15 cellular contexts compared by ENCODE assay signal in genomic region chr10:34131152-34131551, GRCh38.
A peak's percentile ranks its signal among the peaks of the same experiment; 100 is the strongest.
DNase-seq lines count a peak whose midpoint lies in the region; ATAC-seq, FAIRE-seq and TF ChIP-seq lines count a peak whose summit lies in the region.
"Had no signal": no experiment of that assay in that cellular context is flagged by ENCODE, and none has a peak within 500 bp of the region (broad histone marks: within the 10 kb centered on the region; RNA-seq: fewer than 3 reads in every experiment).

No MANE protein-coding gene starts in this region.

- TF ChIP-seq EP300 in HepG2 (IDR thresholded peaks at IDR 0.05; ENCODE audit: low read depth in 2 of 2, low read length in 2 of 2) (no peak), HepG2 (CRISPR knock-in tag; IDR thresholded peaks at IDR 0.05; ENCODE audit: borderline replicate concordance) (no peak), esophagus muscularis mucosa (IDR thresholded peaks at IDR 0.05) (no peak)

- ATAC-seq in HepG2 (no peak), right lobe of liver (peak; percentile 65 to 83 (median 76))

- no peaks in the 10 kb centered on the region for H3K9me3 ChIP-seq in liver (ENCODE audit: control insufficient read depth in 4 of 4, low read length in 3 of 4)
- H3K9me3 ChIP-seq in HepG2 (ENCODE audit: low read length) = no peaks in the 10 kb centered on the region
- H3K9me3 ChIP-seq in esophagus muscularis mucosa = no peaks in the 10 kb centered on the region
- H3K9me3 ChIP-seq in right lobe of liver = no peaks in the 10 kb centered on the region
- H3K9me3 ChIP-seq: BLaER1, HAP-1 had no signal

- no peak for FAIRE-seq in HepG2 (lab: Jason Lieb, UNC)
- FAIRE-seq: GM12892, GM18507 had no signal

- H3K79me2 ChIP-seq in HepG2 (ENCODE audit: insufficient read depth, low read length) = no peaks in the 10 kb centered on the region

- intact Hi-C loops in HepG2 (cut with micrococcal nuclease; ENCODE audit: unreplicated experiment) (no loop called here), esophagus muscularis mucosa (cut with DNase I) (no loop called here), right lobe of liver (cut with DNase I) (no loop called here)

- H3K27ac ChIP-seq in liver (ENCODE audit: low read depth in 1 of 2, low read length in 2 of 2) = no peak overlapping the region
- no peak overlapping the region for H3K27ac ChIP-seq in HepG2 (ENCODE audit: extremely low read length, insufficient read depth, low read length)
- no peak overlapping the region for H3K27ac ChIP-seq in esophagus muscularis mucosa (replicated peaks in 1 of 4)
- H3K27ac ChIP-seq in right lobe of liver = no peak overlapping the region
- H3K27ac ChIP-seq: BLaER1, GM23248 had no signal

- no TSS peak for BruUV-seq in HepG2 (replicated peaks; lab: Mats Ljungman, UMichigan)

- DNase-seq in HepG2 (ENCODE audit: low spot score) = no peak
- DNase-seq in esophagus muscularis mucosa (ENCODE audit: extremely low spot score) = peak; percentile 24
- DNase-seq in right lobe of liver = no peak
- DNase-seq in GM03348 (ENCODE audit: low spot score) = no peak
- DNase-seq in SIG-M5 treated with dmso at 0.1 percent for 504 hours (lab: John Stamatoyannopoulos, UW; ENCODE audit: unreplicated experiment) = no peak
- DNase-seq in activated CD4-positive, alpha-beta T cell treated with anti-CD3 and anti-CD28 coated beads for 1 hour = no peak
- DNase-seq: 8988T; CD4-positive, alpha-beta memory T cell; DMS79 treated with DMSO at 0.1 percent for 48 hours; GM23248 had no signal

- WGBS in liver = 73% methylated on average over 6 of the region's 6 CpGs
- 93% methylated on average over 6 of the region's 6 CpGs for WGBS in HepG2 (ENCODE audit: low lambda C conversion rate)
- 93% methylated on average over 6 of the region's 6 CpGs for WGBS in esophagus muscularis mucosa
- WGBS in right lobe of liver (ENCODE audit: insufficient coverage, low coverage, low lambda C conversion rate, missing lambda C conversion rate) = 72% methylated on average over 6 of the region's 6 CpGs

- H3K36me3 ChIP-seq in liver (ENCODE audit: control insufficient read depth in 4 of 4, insufficient read depth in 3 of 4, low read depth in 1 of 4, low read length in 3 of 4) (peaks cover 0 to 3% (median 0%) of the 10 kb centered on the region in 4 donors), HepG2 (replicated peaks in 1 of 2; ENCODE audit: control insufficient read depth in 1 of 2, insufficient read depth in 2 of 2, low read length in 2 of 2) (peaks cover 4 to 6% of the 10 kb centered on the region in 2 experiments; a peak in 3 of 5 replicates), esophagus muscularis mucosa (peaks cover 4 to 14% (median 9%) of the 10 kb centered on the region in 4 donors), right lobe of liver (no peaks in the 10 kb centered on the region)
- H3K36me3 ChIP-seq: HAP-1 had no signal

- H3K4me1 ChIP-seq in liver (ENCODE audit: control insufficient read depth in 4 of 4, insufficient read depth in 4 of 4, low read length in 3 of 4) (peaks cover 0 to 8% (median 4%) of the 10 kb centered on the region in 4 donors), HepG2 (ENCODE audit: insufficient read depth, low read length) (no peaks in the 10 kb centered on the region), esophagus muscularis mucosa (peaks cover 0 to 13% (median 7%) of the 10 kb centered on the region in 4 donors), right lobe of liver (peaks cover 0 to 9% (median 0%) of the 10 kb centered on the region in 4 donors)
- H3K4me1 ChIP-seq: HAP-1 had no signal

- peak; percentile 32 to 35 for TF ChIP-seq RAD21 in liver (IDR thresholded peaks at IDR 0.05)
- TF ChIP-seq RAD21 in HepG2 (CRISPR knock-in tag; IDR thresholded peaks at IDR 0.05) = no peak

- POLR2A ChIA-PET in HepG2 (lab: Yijun Ruan, JAX) = interaction anchor here (0.9 kb wide), 1 partner anchor 10 kb away, joined by 3 read pairs; no protein-coding TSS in a partner anchor

- H2AFZ ChIP-seq in HepG2 (ENCODE audit: low read length) = no peak overlapping the region
- H2AFZ ChIP-seq: GM23248 had no signal

- no peak overlapping the region for H3K4me3 ChIP-seq in liver (ENCODE audit: low read depth in 1 of 3, low read length in 3 of 3)
- H3K4me3 ChIP-seq in HepG2 (replicated peaks in 1 of 3; ENCODE audit: insufficient read depth in 1 of 3, low read depth in 2 of 3, low read length in 3 of 3) = no peak overlapping the region
- H3K4me3 ChIP-seq in esophagus muscularis mucosa = no peak overlapping the region
- H3K4me3 ChIP-seq in right lobe of liver = no peak overlapping the region
- H3K4me3 ChIP-seq: BLaER1, GM23248, HAP-1 had no signal

- no peak overlapping the region for H3K9ac ChIP-seq in liver (ENCODE audit: low read depth in 1 of 2, low read length in 2 of 2)
- H3K9ac ChIP-seq in HepG2 (ENCODE audit: insufficient read depth, low read depth, low read length) = no peak overlapping the region
- H3K9ac ChIP-seq: BLaER1, GM23248 had no signal

- in situ Hi-C loops in HepG2 (cut with HindIII; ENCODE audit: extremely low pct_ligation_motif_present, low pct_unique_long_range_greater_than_20kb) = loop anchor here (25.0 kb wide), 1 partner anchor 506 kb away; no protein-coding TSS in a partner anchor

- no peaks in the 10 kb centered on the region for H3K27me3 ChIP-seq in liver (ENCODE audit: control insufficient read depth in 4 of 4, insufficient read depth in 4 of 4, low read length in 3 of 4)
- no peaks in the 10 kb centered on the region for H3K27me3 ChIP-seq in HepG2 (ENCODE audit: control insufficient read depth in 1 of 2, insufficient read depth in 2 of 2, low read length in 2 of 2)
- H3K27me3 ChIP-seq in esophagus muscularis mucosa = no peaks in the 10 kb centered on the region
- H3K27me3 ChIP-seq in right lobe of liver = no peaks in the 10 kb centered on the region
- H3K27me3 ChIP-seq: BLaER1 had no signal

- TF ChIP-seq POLR2A in HepG2 (IDR thresholded peaks at IDR 0.05; ENCODE audit: insufficient read depth in 1 of 2, low read depth in 2 of 2, low read length in 2 of 2) (no peak), esophagus muscularis mucosa (IDR thresholded peaks at IDR 0.05; ENCODE audit: low read depth) (no peak), right lobe of liver (IDR thresholded peaks at IDR 0.05) (no peak)

- no peak for TF ChIP-seq CTCF in liver (IDR thresholded peaks at IDR 0.05; ENCODE audit: low read depth, low read length, missing input control)
- TF ChIP-seq CTCF in HepG2 (CRISPR knock-in tag; IDR thresholded peaks at IDR 0.05) = no peak
- TF ChIP-seq CTCF in esophagus muscularis mucosa (IDR thresholded peaks at IDR 0.05) = no peak
- TF ChIP-seq CTCF in right lobe of liver (IDR thresholded peaks at IDR 0.05) = no peak

- H4K20me1 ChIP-seq in HepG2 (ENCODE audit: insufficient read depth, low read length) = no peaks in the 10 kb centered on the region
- H4K20me1 ChIP-seq: BLaER1 had no signal

- no peak overlapping the region for H3K4me2 ChIP-seq in HepG2 (ENCODE audit: low read depth, low read length)
- H3K4me2 ChIP-seq: BLaER1 had no signal

- CTCF ChIA-PET in HepG2 (lab: Yijun Ruan, JAX; ENCODE audit: low intra/inter-chr PET ratio, low total read pairs) = no interaction called here

TF ChIP-seq in liver, 16 proteins besides CTCF, POLR2A, EP300 and RAD21 (continues in another document):
- TF ChIP-seq, protein P1, sequence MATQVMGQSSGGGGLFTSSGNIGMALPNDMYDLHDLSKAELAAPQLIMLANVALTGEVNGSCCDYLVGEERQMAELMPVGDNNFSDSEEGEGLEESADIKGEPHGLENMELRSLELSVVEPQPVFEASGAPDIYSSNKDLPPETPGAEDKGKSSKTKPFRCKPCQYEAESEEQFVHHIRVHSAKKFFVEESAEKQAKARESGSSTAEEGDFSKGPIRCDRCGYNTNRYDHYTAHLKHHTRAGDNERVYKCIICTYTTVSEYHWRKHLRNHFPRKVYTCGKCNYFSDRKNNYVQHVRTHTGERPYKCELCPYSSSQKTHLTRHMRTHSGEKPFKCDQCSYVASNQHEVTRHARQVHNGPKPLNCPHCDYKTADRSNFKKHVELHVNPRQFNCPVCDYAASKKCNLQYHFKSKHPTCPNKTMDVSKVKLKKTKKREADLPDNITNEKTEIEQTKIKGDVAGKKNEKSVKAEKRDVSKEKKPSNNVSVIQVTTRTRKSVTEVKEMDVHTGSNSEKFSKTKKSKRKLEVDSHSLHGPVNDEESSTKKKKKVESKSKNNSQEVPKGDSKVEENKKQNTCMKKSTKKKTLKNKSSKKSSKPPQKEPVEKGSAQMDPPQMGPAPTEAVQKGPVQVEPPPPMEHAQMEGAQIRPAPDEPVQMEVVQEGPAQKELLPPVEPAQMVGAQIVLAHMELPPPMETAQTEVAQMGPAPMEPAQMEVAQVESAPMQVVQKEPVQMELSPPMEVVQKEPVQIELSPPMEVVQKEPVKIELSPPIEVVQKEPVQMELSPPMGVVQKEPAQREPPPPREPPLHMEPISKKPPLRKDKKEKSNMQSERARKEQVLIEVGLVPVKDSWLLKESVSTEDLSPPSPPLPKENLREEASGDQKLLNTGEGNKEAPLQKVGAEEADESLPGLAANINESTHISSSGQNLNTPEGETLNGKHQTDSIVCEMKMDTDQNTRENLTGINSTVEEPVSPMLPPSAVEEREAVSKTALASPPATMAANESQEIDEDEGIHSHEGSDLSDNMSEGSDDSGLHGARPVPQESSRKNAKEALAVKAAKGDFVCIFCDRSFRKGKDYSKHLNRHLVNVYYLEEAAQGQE (IDR thresholded peaks at IDR 0.05) = no peak

TF ChIP-seq in HepG2, 621 proteins besides CTCF, POLR2A, EP300 and RAD21:
- no peak for TF ChIP-seq ZNF768 (CRISPR knock-in tag; IDR thresholded peaks at IDR 0.05)
- no peak for TF ChIP-seq HDAC1 (CRISPR knock-in tag; IDR thresholded peaks at IDR 0.05)
- no peak for TF ChIP-seq ZNF20 (CRISPR knock-in tag; IDR thresholded peaks at IDR 0.05)
- no peak for TF ChIP-seq ZNF619 (CRISPR knock-in tag; IDR thresholded peaks at IDR 0.05)
